8 cellular contexts compared by ENCODE assay signal in the genomic region with DNA sequence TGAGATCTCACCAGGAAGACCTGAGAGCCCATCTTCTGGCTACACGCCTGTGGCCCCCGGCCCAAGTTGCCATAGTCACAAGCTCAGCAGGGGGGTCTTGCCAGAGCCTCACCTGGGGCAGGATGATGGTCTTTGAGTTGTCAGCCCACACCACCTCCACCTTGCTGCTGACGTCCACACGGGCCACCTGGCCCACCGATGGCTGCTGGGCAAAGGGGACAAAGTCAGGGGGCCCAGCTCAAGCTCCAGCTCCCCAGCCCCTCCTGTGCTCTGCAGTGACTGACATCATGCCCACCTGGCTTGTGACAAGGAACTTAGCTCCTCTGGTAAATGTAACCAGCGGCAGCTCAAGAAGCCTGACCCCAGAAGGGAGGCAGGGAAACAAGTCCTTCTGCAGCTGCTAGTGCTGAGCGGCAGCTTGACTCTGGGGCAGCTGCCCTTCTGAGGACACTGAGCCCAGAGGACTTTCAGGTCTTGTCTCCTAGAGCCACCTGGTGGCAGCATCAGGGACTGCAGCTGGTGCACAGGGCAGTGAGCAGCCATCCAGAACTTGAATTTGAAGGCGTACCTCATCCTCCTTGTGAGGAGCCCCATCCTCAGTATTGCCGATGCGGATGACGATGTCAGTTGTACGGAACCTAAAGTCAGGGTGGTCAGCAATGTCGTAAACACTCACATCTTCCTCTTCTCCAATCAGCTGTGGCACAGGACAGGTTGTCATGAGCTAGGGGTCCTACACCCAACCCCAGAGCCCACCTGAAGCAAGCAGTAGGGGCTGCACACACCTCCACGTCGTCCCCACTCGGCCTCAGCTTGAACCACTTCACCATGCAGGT. TPM values are rescaled to one million over a fixed set of nuclear protein-coding genes. Genes with fewer than 3 reads are reported as not detected.
DNase-seq lines count a peak whose midpoint lies in the region; ATAC-seq lines count a peak whose summit lies in the region.

No MANE protein-coding gene starts in this region.

- H3K9me2 ChIP-seq in GM23248 (ENCODE audit: insufficient read depth): no peaks in the 10 kb centered on the region

- no peaks in the 10 kb centered on the region for H3K27me3 Mint-ChIP-seq in central memory CD8-positive, alpha-beta T cell

- H3K4me1 ChIP-seq in GM23248 (ENCODE audit: insufficient read depth): no peaks in the 10 kb centered on the region

- H3K4me3 Mint-ChIP-seq in central memory CD8-positive, alpha-beta T cell: no peak overlapping the region

- no peaks in the 10 kb centered on the region for H3K27me3 ChIP-seq in GM23248 (replicated peaks; ENCODE audit: insufficient read depth)

- ATAC-seq in central memory CD8-positive, alpha-beta T cell (replicated peaks; ENCODE audit: extremely low read depth, poor library complexity, severe bottlenecking): peak; percentile 70
- ATAC-seq in left lobe of liver: peak; percentile 94
- ATAC-seq in GM19328 (IDR thresholded peaks at IDR 0.05; ENCODE audit: unreplicated experiment): no peak

- 33 to 41% methylated on average over 16 of the region's 16 CpGs for WGBS in GM23248 (ENCODE audit: low coverage in 1 of 2, low lambda C conversion rate in 2 of 2, missing lambda C conversion rate in 2 of 2), 2 experiments

- no peak overlapping the region for H3K27ac Mint-ChIP-seq in central memory CD8-positive, alpha-beta T cell (ENCODE audit: low read depth)

- DNase-seq in AG08395 (ENCODE audit: low spot score): peak; percentile 93
- DNase-seq in GM23248: peak; percentile 87
- peak; percentile 58 to 85 for DNase-seq in NCI-H446 (lab: John Stamatoyannopoulos, UW)
- peak; percentile 90 for DNase-seq in activated CD4-positive, CD25-positive, alpha-beta regulatory T cell treated with anti-CD3 and anti-CD28 coated beads, Interleukin-2, amount 50 U/mL, for 72 hours
- peak; percentile 71 to 84 for DNase-seq in central memory CD8-positive, alpha-beta T cell (ENCODE audit: low spot score in 2 of 2)
- peak; percentile 83 for DNase-seq in left lobe of liver (ENCODE audit: low spot score)
- DNase-seq in stimulated activated CD4-positive, alpha-beta T cell treated with anti-CD3 and anti-CD28 coated beads, Interleukin-4, amount 100 ng/mL, for 24 hours: peak; percentile 87

- H3K79me2 ChIP-seq in GM23248 (ENCODE audit: insufficient read depth): no peaks in the 10 kb centered on the region

- H3F3A ChIP-seq in GM23248 (ENCODE audit: insufficient read depth): no peaks in the 10 kb centered on the region

- in situ Hi-C loops in GM23248 (cut with MboI): loop anchor here (5.0 kb wide), 1 partner anchor 96 kb away; no protein-coding TSS in a partner anchor

- H3K27ac ChIP-seq in GM23248: no peak overlapping the region

- no peak overlapping the region for H3K4me3 ChIP-seq in GM23248

- H3K4me2 ChIP-seq in GM23248 (ENCODE audit: unreplicated experiment): no peak overlapping the region

- no peak overlapping the region for H3K9ac ChIP-seq in GM23248

- no peaks in the 10 kb centered on the region for H4K20me1 ChIP-seq in GM23248 (ENCODE audit: insufficient read depth)

- H3K9me3 ChIP-seq in GM23248 (ENCODE audit: low read depth): no peaks in the 10 kb centered on the region

- no peaks in the 10 kb centered on the region for H3K9me3 Mint-ChIP-seq in central memory CD8-positive, alpha-beta T cell

- no peak overlapping the region for H2AFZ ChIP-seq in GM23248

- H3K36me3 Mint-ChIP-seq in central memory CD8-positive, alpha-beta T cell (ENCODE audit: insufficient read depth): peaks cover 31% of the 10 kb centered on the region

- peaks cover 6% of the 10 kb centered on the region; the same call in 1 of the 2 replicates for H3K36me3 ChIP-seq in GM23248 (ENCODE audit: low read depth)

- H3K4me1 Mint-ChIP-seq in central memory CD8-positive, alpha-beta T cell: no peaks in the 10 kb centered on the region

RNA-seq across cellular contexts. Expression of a gene that starts 13.5 kb away (rescaled TPM):
- 112 and 113 TPM in 2 replicates for total RNA-seq in GM23248 (2014; rRNA removed; shearing (Covaris generic))
- 69.2 and 72.3 TPM in 2 replicates for polyA plus RNA-seq in GM23248 (2016; fragmentation: Nextera tagmentation; extraction: Ambion mirVana)
- total RNA-seq in left lobe of liver: 0.93 TPM

RNA-seq across cellular contexts. Expression of a gene that starts 44.2 kb away (rescaled TPM):
- total RNA-seq in GM23248 (2014; rRNA removed; shearing (Covaris generic)): 44.5 and 53.2 TPM in 2 replicates
- polyA plus RNA-seq in GM23248 (2016; fragmentation: Nextera tagmentation; extraction: Ambion mirVana): 55.1 and 56.5 TPM in 2 replicates
- 55.0 TPM for total RNA-seq in left lobe of liver

RNA-seq across cellular contexts. Expression of a gene that starts 55.0 kb away (rescaled TPM):
- total RNA-seq in GM23248 (2014; rRNA removed; shearing (Covaris generic)): 17.2 TPM in 2 replicates
- polyA plus RNA-seq in GM23248 (2016; fragmentation: Nextera tagmentation; extraction: Ambion mirVana): 7.1 and 7.2 TPM in 2 replicates
- 9.8 TPM for total RNA-seq in left lobe of liver

Comparison
In these comparisons a context has a peak if more than half of its experiments do, and no peak if none do; other contexts are left out.
1. RNA of a gene that starts 13.5 kb away (total RNA-seq): 112 to 113 TPM in GM23248; 0.93 TPM in left lobe of liver (single experiment); every median in the first group is over 10 times any median in the second.
2. Peak in every context shown above with its lines, with median percentiles within 50 percentile points of each other: DNase-seq.